Comparison of ENCODE assay signal across 7 cellular contexts in the genomic region with DNA sequence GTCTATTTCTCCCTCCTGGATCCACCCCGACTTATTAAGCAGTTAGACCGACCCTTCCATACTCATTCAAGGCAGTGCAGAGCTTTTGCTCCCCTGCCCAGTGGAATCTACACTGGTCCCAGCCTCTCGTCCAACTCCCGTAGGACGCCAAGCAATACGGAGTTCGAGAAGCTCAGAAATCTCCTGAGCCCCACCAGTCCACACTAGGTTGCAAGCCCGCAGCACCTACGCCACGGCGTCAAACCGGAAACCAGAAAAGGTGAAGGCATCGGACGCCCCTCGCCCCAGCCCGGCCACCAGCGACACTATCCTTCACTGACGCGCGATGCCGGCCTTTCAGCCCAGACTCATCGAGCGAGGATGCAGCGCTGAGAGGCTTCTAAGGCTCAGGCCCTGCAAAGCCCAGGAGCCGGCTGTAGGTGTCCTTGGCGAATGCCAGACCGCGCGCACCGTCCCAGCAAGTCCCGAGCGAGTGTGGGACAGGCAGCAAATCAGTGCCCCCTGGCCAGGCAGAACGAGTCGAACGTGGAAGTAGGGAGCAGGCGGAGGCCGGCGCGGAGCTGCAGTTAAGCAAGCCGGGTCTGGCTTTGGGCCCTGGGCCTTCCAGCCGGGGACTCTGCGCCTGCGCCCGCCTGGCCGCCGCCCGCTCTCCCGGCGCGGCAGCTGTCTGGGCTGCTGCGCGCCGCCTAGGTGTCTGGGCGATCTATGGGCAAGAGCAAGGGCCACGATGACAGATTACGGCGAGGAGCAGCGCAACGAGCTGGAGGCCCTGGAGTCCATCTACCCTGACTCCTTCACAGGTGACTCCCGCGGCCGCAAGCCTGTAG. TPM values are rescaled to one million over a fixed set of nuclear protein-coding genes. Genes with fewer than 3 reads are reported as not detected.
A peak's percentile ranks its signal among the peaks of the same experiment; 100 is the strongest.
DNase-seq lines count a peak whose midpoint lies in the region; ATAC-seq and TF ChIP-seq lines count a peak whose summit lies in the region.

TSS of gene RWDD1 (plus strand) at position 649 of the 827 bp plus-strand sequence. CDS start at position 728, 79 bp downstream.

- ATAC-seq in GM18508 (IDR thresholded peaks at IDR 0.05; ENCODE audit: insufficient read depth, unreplicated experiment), result peak; percentile 90
- ATAC-seq in HG03025 (IDR thresholded peaks at IDR 0.05; ENCODE audit: low FRiP score, unreplicated experiment), result peak; percentile 97

- H3K27ac ChIP-seq in hepatocyte, result peak within 1 kb of the TSS; percentile 90

- H3K4me3 ChIP-seq in hepatocyte, result peak within 1 kb of the TSS; percentile 67

- H3K9me2 ChIP-seq in hepatocyte (replicated peaks; ENCODE audit: insufficient read depth), result no peaks in the 10 kb centered on the region

- DNase-seq in NCI-H2081 (lab: John Stamatoyannopoulos, UW) (peak; percentile 93 to 97), T1000 (lab: John Stamatoyannopoulos, UW) (peak; percentile 98), astrocyte of the hippocampus (ENCODE audit: low read depth, low spot score) (peak; percentile 100), hepatocyte (ENCODE audit: low spot score) (peak; percentile 99), retina (peak; percentile 98)

- peaks cover 51% of the 10 kb centered on the region for H3K79me2 ChIP-seq in hepatocyte

- no peak for TF ChIP-seq CTCF in hepatocyte (IDR thresholded peaks at IDR 0.05; ENCODE audit: poor library complexity)

- H2AFZ ChIP-seq in hepatocyte, result peak within 1 kb of the TSS; percentile 86

- H3K4me1 ChIP-seq in hepatocyte (ENCODE audit: insufficient read depth), result peaks cover 22% of the 10 kb centered on the region

- no peaks in the 10 kb centered on the region for H3K36me3 ChIP-seq in hepatocyte (replicated peaks; ENCODE audit: insufficient read depth, low read depth)

- 2% methylated on average over 61 of the region's 62 CpGs for WGBS in hepatocyte (ENCODE audit: low lambda C conversion rate, missing lambda C conversion rate)

- H3K27me3 ChIP-seq in hepatocyte, result no peaks in the 10 kb centered on the region

- peaks cover 15% of the 10 kb centered on the region for H4K20me1 ChIP-seq in hepatocyte (ENCODE audit: insufficient read depth, poor library complexity, severe bottlenecking)

- H3K4me2 ChIP-seq in hepatocyte, result peak within 1 kb of the TSS; percentile 94

- H3K9me3 ChIP-seq in hepatocyte (ENCODE audit: low read depth), result no peaks in the 10 kb centered on the region

RNA-seq across cellular contexts. Expression of gene RWDD1, which starts in this region (rescaled TPM):
- 41.0 and 54.1 TPM in 2 replicates for total RNA-seq in hepatocyte
- 43.3 and 48.8 TPM in 2 replicates for polyA plus RNA-seq in hepatocyte

Comparison
In these comparisons a context has a peak if more than half of its experiments do, and no peak if none do; other contexts are left out.
1. Peak in every context shown above with its lines: DNase-seq, ATAC-seq, H3K4me3 ChIP-seq and H3K27ac ChIP-seq.